ENCODE assay signal across 8 cellular contexts in the genomic region with DNA sequence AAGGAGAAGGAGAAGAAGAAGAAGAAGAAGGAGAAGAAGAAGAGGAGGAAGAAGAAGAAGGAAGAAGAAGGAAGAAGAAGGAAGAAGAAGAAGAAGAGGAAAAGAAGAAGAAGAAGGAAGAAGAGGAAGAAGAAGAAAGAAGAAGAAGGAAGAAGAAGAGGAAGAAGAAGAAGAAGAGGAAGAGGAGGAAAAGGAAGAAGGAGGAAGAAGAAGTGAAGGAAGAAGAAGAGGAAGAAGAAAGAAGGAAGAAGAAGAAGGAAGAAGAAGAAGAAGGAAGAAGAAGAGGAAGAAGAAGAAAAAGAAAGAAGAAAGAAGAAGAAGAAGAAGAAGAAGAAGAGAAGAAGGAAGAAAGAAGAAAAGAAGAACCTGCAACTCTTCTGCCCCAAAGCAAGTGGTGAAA.
"Had no signal": no experiment of that assay in that cellular context is flagged by ENCODE, and none has a peak within 500 bp of the region (broad histone marks: within the 10 kb centered on the region; RNA-seq: fewer than 3 reads in every experiment).

No MANE protein-coding gene starts in this region.

- ATAC-seq: GM12878 had no signal

- FAIRE-seq: G401.6, GM12878, GM12891, GM12892, GM18507, GM19239 had no signal

- H3K4me3 ChIP-seq: GM12878 had no signal

- DNase-seq: GDM1, GF-D8 had no signal
